ENCODE assay signal across 8 cellular contexts in genomic region chr11:10856689-10857603, GRCh38. TPM values are rescaled to one million over a fixed set of nuclear protein-coding genes. Genes with fewer than 3 reads are reported as not detected.
A peak's percentile ranks its signal among the peaks of the same experiment; 100 is the strongest.
DNase-seq lines count a peak whose midpoint lies in the region; ATAC-seq, FAIRE-seq and TF ChIP-seq lines count a peak whose summit lies in the region.

No MANE protein-coding gene starts in this region.

- H3K9me3 ChIP-seq in adipocyte (ENCODE audit: control insufficient read depth, low read length) (no peaks in the 10 kb centered on the region), left ventricle myocardium inferior (replicated peaks) (no peaks in the 10 kb centered on the region)

- H3K36me3 ChIP-seq in adipocyte (ENCODE audit: control insufficient read depth, insufficient read depth, low read length, severe bottlenecking) (peaks cover 42% of the 10 kb centered on the region), left ventricle myocardium inferior (peaks cover 40% of the 10 kb centered on the region)

- H3K27ac ChIP-seq in left ventricle myocardium inferior (replicated peaks): peak overlapping the region; percentile 99

- TF ChIP-seq CTCF in left ventricle myocardium inferior (IDR thresholded peaks at IDR 0.05; ENCODE audit: borderline replicate concordance): no peak

- intact Hi-C loops in left ventricle myocardium inferior (cut with micrococcal nuclease): no loop called here

- peak; percentile 83 for FAIRE-seq in GM12892 (lab: Jason Lieb, UNC)

- H3K4me3 ChIP-seq in adipocyte (ENCODE audit: low read length): peak overlapping the region; percentile 99
- peak overlapping the region; percentile 90 for H3K4me3 ChIP-seq in left ventricle myocardium inferior

- H3K27me3 ChIP-seq in adipocyte (replicated peaks; ENCODE audit: control insufficient read depth, insufficient read depth, low read length): no peaks in the 10 kb centered on the region
- H3K27me3 ChIP-seq in left ventricle myocardium inferior (ENCODE audit: low read depth): no peaks in the 10 kb centered on the region

- DNase-seq in AG20443 (ENCODE audit: low spot score): peak; percentile 29
- DNase-seq in GM12892 (ENCODE audit: insufficient read length): no peak
- DNase-seq in NCI-H146 treated with DMSO at 0.1 percent for 48 hours (lab: John Stamatoyannopoulos, UW; ENCODE audit: unreplicated experiment): peak; percentile 45
- peak; percentile 64 for DNase-seq in adipocyte (ENCODE audit: low read depth)
- DNase-seq in left ventricle myocardium inferior: peak; percentile 30
- DNase-seq in pons (ENCODE audit: low spot score): peak; percentile 66
- DNase-seq in HPDE6-E6E7 (ENCODE audit: extremely low spot score): no peak

- no peak for TF ChIP-seq POLR2A in GM12892 (IDR thresholded peaks at IDR 0.05; ENCODE audit: low read depth, low read length)

- peak; percentile 14 for ATAC-seq in HG02798 (IDR thresholded peaks at IDR 0.05; ENCODE audit: poor library complexity, unreplicated experiment)

- peaks cover 13% of the 10 kb centered on the region for H3K4me1 ChIP-seq in adipocyte (ENCODE audit: control insufficient read depth, insufficient read depth, low read length)
- H3K4me1 ChIP-seq in left ventricle myocardium inferior: peaks cover 70% of the 10 kb centered on the region

- H3K9ac ChIP-seq in adipocyte (ENCODE audit: low read length): peak overlapping the region; percentile 99

RNA-seq across cellular contexts. Expression of gene ZBED5, which starts 0.9 kb away (rescaled TPM):
- polyA plus RNA-seq in GM12892 (2012; ENCODE audit: missing spikeins): 27.3 TPM
- total RNA-seq in left ventricle myocardium inferior: 41.6 TPM

RNA-seq across cellular contexts. Expression of gene EIF4G2, which starts 48.2 kb away (rescaled TPM):
- 330 TPM for polyA plus RNA-seq in GM12892 (2012; ENCODE audit: missing spikeins)
- total RNA-seq in left ventricle myocardium inferior: 760 TPM

Comparison
In these comparisons a context has a peak if more than half of its experiments do, and no peak if none do; other contexts are left out.
1. DNase-seq: peak in AG20443 (single experiment), NCI-H146 treated with DMSO at 0.1 percent for 48 hours (single experiment), adipocyte (single experiment), left ventricle myocardium inferior (single experiment) and pons (single experiment); none in GM12892 (single experiment) and HPDE6-E6E7 (single experiment).